ENCODE assay signal across 28 cellular contexts in genomic region chr12:24944598-24944975, GRCh38. TPM values are rescaled to one million over a fixed set of nuclear protein-coding genes. Genes with fewer than 3 reads are reported as not detected.
A peak's percentile ranks its signal among the peaks of the same experiment; 100 is the strongest.
DNase-seq lines count a peak whose midpoint lies in the region; ATAC-seq and TF ChIP-seq lines count a peak whose summit lies in the region.
"Had no signal": no experiment of that assay in that cellular context is flagged by ENCODE, and none has a peak within 500 bp of the region (broad histone marks: within the 10 kb centered on the region; RNA-seq: fewer than 3 reads in every experiment).

No MANE protein-coding gene starts in this region.

- no peaks in the 10 kb centered on the region for H3K9me3 Mint-ChIP-seq in HFFc6
- no peaks in the 10 kb centered on the region for H3K9me3 Mint-ChIP-seq in neural crest cell
- no peaks in the 10 kb centered on the region for H3K9me3 Mint-ChIP-seq in activated T-cell treated with anti-CD3 and anti-CD28 coated beads, Interleukin-2, amount 50 U/mL, for 4 hours
- H3K9me3 Mint-ChIP-seq: immature natural killer cell; natural killer cell treated with Interleukin-12 subunit alpha and Interleukin-12 subunit beta and Interleukin-15 and Interleukin-18, amount 100 ng/mL, for 72 hours; stimulated activated naive CD8-positive, alpha-beta T cell treated with anti-CD3 and anti-CD28 coated beads, Interleukin-15, Interleukin-2, amounts not matched to agents 100 ng/mL and 50 ng/mL, for 24 hours had no signal

- no peak for TF ChIP-seq POLR2A in erythroblast (IDR thresholded peaks at IDR 0.05; ENCODE audit: low read length)

- no peak overlapping the region for H3K4me3 ChIP-seq in adipocyte (ENCODE audit: low read length)
- H3K4me3 ChIP-seq: coronary artery, mucosa of descending colon, PC-9, thoracic aorta had no signal

- H3K36me3 ChIP-seq in adipocyte (ENCODE audit: control insufficient read depth, insufficient read depth, low read length, severe bottlenecking), result peaks cover 2% of the 10 kb centered on the region
- H3K36me3 ChIP-seq: pancreas, thoracic aorta had no signal

- no peak overlapping the region for H3K9ac ChIP-seq in adipocyte (ENCODE audit: low read length)
- H3K9ac ChIP-seq: KMS-11 had no signal

- no peak overlapping the region; the same call in 1 of the 2 replicates for H3K4me3 Mint-ChIP-seq in HFFc6
- peak overlapping the region; percentile 13 for H3K4me3 Mint-ChIP-seq in neural crest cell
- H3K4me3 Mint-ChIP-seq in activated T-cell treated with anti-CD3 and anti-CD28 coated beads, Interleukin-2, amount 50 U/mL, for 4 hours, result no peak overlapping the region
- H3K4me3 Mint-ChIP-seq: immature natural killer cell; natural killer cell treated with Interleukin-12 subunit alpha and Interleukin-12 subunit beta and Interleukin-15 and Interleukin-18, amount 100 ng/mL, for 72 hours; stimulated activated naive CD8-positive, alpha-beta T cell treated with anti-CD3 and anti-CD28 coated beads, Interleukin-15, Interleukin-2, amounts not matched to agents 100 ng/mL and 50 ng/mL, for 24 hours had no signal

- TF ChIP-seq CTCF in HFFc6 (IDR thresholded peaks at IDR 0.05), result no peak
- no peak for TF ChIP-seq CTCF in neural crest cell (conservative IDR thresholded peaks at IDR 0.05)

- H3K27me3 Mint-ChIP-seq in HFFc6 (ENCODE audit: insufficient read depth) (no peaks in the 10 kb centered on the region), neural crest cell (ENCODE audit: low read depth) (no peaks in the 10 kb centered on the region)
- peaks cover 39% of the 10 kb centered on the region for H3K27me3 Mint-ChIP-seq in activated T-cell treated with anti-CD3 and anti-CD28 coated beads, Interleukin-2, amount 50 U/mL, for 4 hours (ENCODE audit: low read depth)

- DNase-seq in AML-193 (lab: John Stamatoyannopoulos, UW) (peak; percentile 3 to 24), HFFc6 (no peak), adipocyte (ENCODE audit: low read depth) (peak; percentile 46), neural crest cell (ENCODE audit: low read depth, low spot score) (no peak), erythroblast (lab: John Stamatoyannopoulos, UW) (no peak), epidermal melanocyte (ENCODE audit: insufficient read length, low spot score) (no peak)
- DNase-seq in activated T-cell treated with anti-CD3 and anti-CD28 coated beads, Interleukin-2, amount 50 U/mL, for 4 hours, result no peak
- DNase-seq: ACHN; activated CD4-positive, alpha-beta T cell treated with anti-CD3 and anti-CD28 coated beads for 4 hours; aorta; DMS153; effector CD8-positive, alpha-beta T cell; immature natural killer cell; left colon; MM.1S; mucosa of descending colon; NCI-H1417; NCI-H2029; pancreas; PC-9; stimulated activated CD4-positive, alpha-beta T cell treated with anti-CD3 and anti-CD28 coated beads, Interleukin-1b, Interleukin-23, amount 100 ng/mL, for 48 hours had no signal

- H3K36me3 Mint-ChIP-seq in HFFc6 (ENCODE audit: low read depth) (peaks cover 47% of the 10 kb centered on the region), neural crest cell (ENCODE audit: low read depth) (peaks cover 8% of the 10 kb centered on the region)
- no peaks in the 10 kb centered on the region for H3K36me3 Mint-ChIP-seq in activated T-cell treated with anti-CD3 and anti-CD28 coated beads, Interleukin-2, amount 50 U/mL, for 4 hours (ENCODE audit: insufficient read depth)
- H3K36me3 Mint-ChIP-seq: immature natural killer cell had no signal

- no peak for ATAC-seq in activated T-cell treated with anti-CD3 and anti-CD28 coated beads, Interleukin-2, amount 50 U/mL, for 4 hours
- ATAC-seq: HCT116; left colon; mucosa of descending colon; natural killer cell treated with Interleukin-12 subunit alpha and Interleukin-12 subunit beta and Interleukin-15 and Interleukin-18, amount 100 ng/mL, for 72 hours had no signal

- H3K4me1 Mint-ChIP-seq in HFFc6 (ENCODE audit: low read depth), result peaks cover 82% of the 10 kb centered on the region
- peaks cover 70% of the 10 kb centered on the region for H3K4me1 Mint-ChIP-seq in neural crest cell
- peaks cover 30% of the 10 kb centered on the region for H3K4me1 Mint-ChIP-seq in activated T-cell treated with anti-CD3 and anti-CD28 coated beads, Interleukin-2, amount 50 U/mL, for 4 hours (ENCODE audit: low read depth)

- H3K9me3 ChIP-seq in adipocyte (ENCODE audit: control insufficient read depth, low read length), result no peaks in the 10 kb centered on the region
- H3K9me3 ChIP-seq: mucosa of descending colon, pancreas, thoracic aorta had no signal

- no peaks in the 10 kb centered on the region for H3K27me3 ChIP-seq in adipocyte (replicated peaks; ENCODE audit: control insufficient read depth, insufficient read depth, low read length)
- H3K27me3 ChIP-seq: pancreas had no signal

- peaks cover 45% of the 10 kb centered on the region for H3K4me1 ChIP-seq in adipocyte (ENCODE audit: control insufficient read depth, insufficient read depth, low read length)

- H3K27ac Mint-ChIP-seq in HFFc6 (peak overlapping the region; percentile 52), neural crest cell (ENCODE audit: unreplicated experiment) (no peak overlapping the region)
- H3K27ac Mint-ChIP-seq: activated naive CD4-positive, alpha-beta T cell treated with anti-CD3 and anti-CD28 coated beads, Interleukin-2, amount 50 U/mL, for 72 hours; immature natural killer cell; natural killer cell treated with Interleukin-12 subunit alpha and Interleukin-12 subunit beta and Interleukin-15 and Interleukin-18, amount 100 ng/mL, for 72 hours; stimulated activated naive CD8-positive, alpha-beta T cell treated with anti-CD3 and anti-CD28 coated beads, Interleukin-15, Interleukin-2, amounts not matched to agents 100 ng/mL and 50 ng/mL, for 24 hours had no signal

RNA-seq across cellular contexts. Expression of gene BCAT1, which starts 4.3 kb away (rescaled TPM):
- 100 to 1,000 TPM; 156 to 180 (median 173) TPM for total RNA-seq in HFFc6 (2021; fragmentation: NEBNext Ultra II Directional; extraction: Animal tissue kit (Norgen Biotek cat#: 25700))
- total RNA-seq in neural crest cell, result 199 TPM in 2 replicates
- total RNA-seq in activated T-cell treated with anti-CD3 and anti-CD28 coated beads, Interleukin-2, amount 50 U/mL, for 4 hours, result 10 to 100 TPM; 19.2 to 39.0 (median 25.6) TPM

Comparison
In these comparisons a context has a peak if more than half of its experiments do, and no peak if none do; other contexts are left out.
1. DNase-seq: peak in AML-193 (2 of 2) and adipocyte (single experiment); none in HFFc6 (single experiment), neural crest cell (single experiment), erythroblast (0 of 2), activated T-cell treated with anti-CD3 and anti-CD28 coated beads, Interleukin-2, amount 50 U/mL, for 4 hours (single experiment) and epidermal melanocyte (single experiment).